12 cellular contexts compared by ENCODE assay signal in the genomic region with DNA sequence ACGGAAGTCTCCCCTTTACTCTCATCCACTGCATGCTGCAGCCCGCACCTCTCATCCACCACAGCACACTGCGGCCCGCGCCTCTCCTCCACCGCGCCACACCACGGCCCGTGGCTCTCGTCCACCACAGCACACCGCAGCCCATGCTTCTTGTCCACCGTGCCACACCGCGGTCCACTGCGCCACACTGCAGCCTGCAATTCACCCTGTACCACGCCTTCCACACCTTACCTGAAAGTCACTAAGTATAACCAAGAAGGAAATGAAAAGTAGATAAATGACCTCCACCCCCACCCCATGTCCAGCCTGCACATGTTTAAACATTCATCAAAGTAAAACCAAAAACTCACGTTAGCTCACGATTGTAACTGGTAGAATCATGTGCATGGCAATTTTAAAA.
A peak's percentile ranks its signal among the peaks of the same experiment; 100 is the strongest.
DNase-seq lines count a peak whose midpoint lies in the region; ATAC-seq, FAIRE-seq and TF ChIP-seq lines count a peak whose summit lies in the region.
"Had no signal": no experiment of that assay in that cellular context is flagged by ENCODE, and none has a peak within 500 bp of the region (broad histone marks: within the 10 kb centered on the region; RNA-seq: fewer than 3 reads in every experiment).

No MANE protein-coding gene starts in this region.

- BruUV-seq in GM12878 (replicated peaks; lab: Mats Ljungman, UMichigan) = no TSS peak

- no peak overlapping the region for H3K27ac Mint-ChIP-seq in CD8-positive, alpha-beta T cell
- H3K27ac Mint-ChIP-seq in endodermal cell = no peak overlapping the region
- H3K27ac Mint-ChIP-seq: activated CD4-positive, alpha-beta T cell treated with anti-CD3 and anti-CD28 coated beads, Interleukin-2, amount 10 ng/mL, durations not matched to agents 24 days and 14 days had no signal

- H3K27ac ChIP-seq in CD8-positive, alpha-beta T cell (ENCODE audit: low read depth, low read length) = no peak overlapping the region
- H3K27ac ChIP-seq in GM12878 (ENCODE audit: control insufficient read depth, insufficient read depth) = no peak overlapping the region
- H3K27ac ChIP-seq in muscle layer of duodenum (ENCODE audit: low read length) = peak overlapping the region; percentile 57
- no peak overlapping the region for H3K27ac ChIP-seq in endodermal cell (ENCODE audit: low read depth, low read length)

- ATAC-seq in CD8-positive, alpha-beta T cell = no peak
- ATAC-seq in GM21367 (IDR thresholded peaks at IDR 0.05; ENCODE audit: unreplicated experiment) = peak; percentile 48
- ATAC-seq in GM12878 = peak; percentile 83
- ATAC-seq in HG03139 (IDR thresholded peaks at IDR 0.05; ENCODE audit: unreplicated experiment) = no peak
- ATAC-seq: SK-N-SH treated with all-trans-retinoic acid at 6 μM for 48 hours had no signal

- no peaks in the 10 kb centered on the region for H3K27me3 ChIP-seq in CD8-positive, alpha-beta T cell (ENCODE audit: insufficient read depth, low read length)
- H3K27me3 ChIP-seq in GM12878 (replicated peaks in 1 of 2; ENCODE audit: control insufficient read depth in 2 of 2, insufficient read depth in 2 of 2, low read length in 1 of 2) (no peaks in the 10 kb centered on the region), muscle layer of duodenum (ENCODE audit: low read depth, low read length) (no peaks in the 10 kb centered on the region), endodermal cell (ENCODE audit: control insufficient read depth, insufficient read depth, low read length, poor library complexity, severe bottlenecking) (peaks cover 23% of the 10 kb centered on the region)

- POLR2A ChIA-PET in CD8-positive, alpha-beta T cell (lab: Charles Lee) = no interaction called here
- POLR2A ChIA-PET in GM12878 (lab: Charles Lee) = no interaction called here

- WGBS in GM12878 (ENCODE audit: insufficient coverage, insufficient replicate concordance, low lambda C conversion rate, missing lambda C conversion rate) = under 1% methylated on average over 18 of the region's 18 CpGs
- WGBS in endodermal cell (ENCODE audit: insufficient coverage in 1 of 2, insufficient read length in 1 of 2), 2 experiments = 95 to 97% methylated on average over 10 to 18 of the region's 18 CpGs

- no peaks in the 10 kb centered on the region for H3K9me3 ChIP-seq in CD8-positive, alpha-beta T cell (ENCODE audit: low read length)
- H3K9me3 ChIP-seq in GM12878 (replicated peaks; ENCODE audit: control insufficient read depth, insufficient read depth, low read length) (no peaks in the 10 kb centered on the region; the same call in 2 of the 3 replicates), muscle layer of duodenum (ENCODE audit: control insufficient read depth in 1 of 2, low read length in 2 of 2) (no peaks in the 10 kb centered on the region), endodermal cell (ENCODE audit: control insufficient read depth, low read length) (no peaks in the 10 kb centered on the region)

- TF ChIP-seq EP300 in GM12878 (IDR thresholded peaks at IDR 0.05; ENCODE audit: borderline replicate concordance in 1 of 2, control insufficient read depth in 1 of 2, low read depth in 2 of 2, low read length in 2 of 2) = no peak

- H3K36me3 ChIP-seq in CD8-positive, alpha-beta T cell (ENCODE audit: insufficient read depth, low read length) = no peaks in the 10 kb centered on the region
- no peaks in the 10 kb centered on the region for H3K36me3 ChIP-seq in GM12878 (ENCODE audit: control insufficient read depth in 2 of 2, insufficient read depth in 2 of 2, low read length in 1 of 2)
- no peaks in the 10 kb centered on the region for H3K36me3 ChIP-seq in muscle layer of duodenum (ENCODE audit: control insufficient read depth in 1 of 2, insufficient read depth in 2 of 2, low read length in 2 of 2)
- H3K36me3 ChIP-seq in endodermal cell (ENCODE audit: control insufficient read depth, insufficient read depth, low read length) = no peaks in the 10 kb centered on the region

- no peak for FAIRE-seq in GM12878 (lab: Jason Lieb, UNC)
- FAIRE-seq: H1 had no signal

- H3K79me2 ChIP-seq in GM12878 (ENCODE audit: control insufficient read depth, insufficient read depth, low read length) = no peaks in the 10 kb centered on the region

- H2AFZ ChIP-seq in GM12878 (ENCODE audit: control insufficient read depth, low read depth, low read length) = no peak overlapping the region

- no peak for DNase-seq in CD8-positive, alpha-beta T cell
- peak; percentile 24 for DNase-seq in GM12878 (ENCODE audit: low read depth, low spot score)
- DNase-seq in endodermal cell = no peak
- DNase-seq in activated naive CD4-positive, alpha-beta T cell treated with Interleukin-2 at 50 U/mL for 16 hours = no peak
- DNase-seq in NCI-H146 (lab: John Stamatoyannopoulos, UW) = no peak
- DNase-seq: activated CD4-positive, alpha-beta T cell treated with anti-CD3 and anti-CD28 coated beads, Interleukin-2, amount 10 ng/mL, durations not matched to agents 24 days and 14 days; AML-193 had no signal

- CTCF ChIA-PET in CD8-positive, alpha-beta T cell (lab: Charles Lee) = no interaction called here
- CTCF ChIA-PET in GM12878 (lab: Yijun Ruan, JAX) = interaction anchor here (0.9 to 1.5 kb wide), 4 partner anchors 11 to 282 kb away, joined by 3 to 5 read pairs (median 3); no protein-coding TSS in a partner anchor

- peak overlapping the region; percentile 25; the same call in 1 of the 2 replicates for H3K4me2 ChIP-seq in GM12878 (ENCODE audit: control insufficient read depth, insufficient read depth)

- SMC1A ChIA-PET in GM12878 (lab: Charles Lee; ENCODE audit: uncharacterized antibody, unreplicated experiment) = no interaction called here

- H3K4me1 Mint-ChIP-seq in CD8-positive, alpha-beta T cell (ENCODE audit: low read depth) = peaks cover 14% of the 10 kb centered on the region
- peaks cover 22% of the 10 kb centered on the region for H3K4me1 Mint-ChIP-seq in endodermal cell

- H3K27me3 Mint-ChIP-seq in CD8-positive, alpha-beta T cell (ENCODE audit: low read depth) = no peaks in the 10 kb centered on the region
- peaks cover 26% of the 10 kb centered on the region for H3K27me3 Mint-ChIP-seq in endodermal cell (ENCODE audit: insufficient read depth)

- TF ChIP-seq CTCF in CD8-positive, alpha-beta T cell (IDR thresholded peaks at IDR 0.05) = no peak
- TF ChIP-seq CTCF in GM12878 (IDR thresholded peaks at IDR 0.05 in 2 of 3, conservative IDR thresholded peaks at IDR 0.05 in 1 of 3; ENCODE audit: control insufficient read depth in 2 of 3, extremely low read depth in 1 of 3, insufficient read depth in 1 of 3, low read depth in 3 of 3, low read length in 3 of 3) = no peak
- no peak for TF ChIP-seq CTCF in endodermal cell (conservative IDR thresholded peaks at IDR 0.05)

- H3K4me1 ChIP-seq in CD8-positive, alpha-beta T cell (ENCODE audit: insufficient read depth, low read length) = peaks cover 11% of the 10 kb centered on the region
- H3K4me1 ChIP-seq in GM12878 (ENCODE audit: control insufficient read depth, insufficient read depth, low read length) (peaks cover 11% of the 10 kb centered on the region), muscle layer of duodenum (ENCODE audit: control insufficient read depth in 1 of 2, insufficient read depth in 2 of 2, low read length in 2 of 2) (peaks cover 20 to 51% of the 10 kb centered on the region in 2 donors), endodermal cell (ENCODE audit: control insufficient read depth, insufficient read depth, low read length) (peaks cover 14% of the 10 kb centered on the region)

- no peak for TF ChIP-seq RAD21 in GM12878 (IDR thresholded peaks at IDR 0.05; ENCODE audit: insufficient read depth, low read depth, low read length)

- RAD21 ChIA-PET in GM12878 (lab: Charles Lee; ENCODE audit: unreplicated experiment) = no interaction called here

- TF ChIP-seq POLR2A in GM12878 (IDR thresholded peaks at IDR 0.05; ENCODE audit: low read depth, low read length) = no peak

- no peak overlapping the region for H3K4me3 ChIP-seq in CD8-positive, alpha-beta T cell (ENCODE audit: low read depth, low read length)
- H3K4me3 ChIP-seq in GM12878 (no peak overlapping the region), muscle layer of duodenum (ENCODE audit: low read depth in 1 of 2, low read length in 2 of 2) (no peak overlapping the region), endodermal cell (ENCODE audit: low read length) (no peak overlapping the region)

- no peaks in the 10 kb centered on the region for H3K9me3 Mint-ChIP-seq in CD8-positive, alpha-beta T cell
- no peaks in the 10 kb centered on the region for H3K9me3 Mint-ChIP-seq in endodermal cell
- H3K9me3 Mint-ChIP-seq: activated CD4-positive, alpha-beta T cell treated with anti-CD3 and anti-CD28 coated beads, Interleukin-2, amount 10 ng/mL, durations not matched to agents 24 days and 14 days had no signal

- H3K9ac ChIP-seq in GM12878 (ENCODE audit: control insufficient read depth, insufficient read depth, low read length) (no peak overlapping the region), endodermal cell (ENCODE audit: extremely low read depth, low read length, poor library complexity, severe bottlenecking) (no peak overlapping the region)

- H3K4me3 Mint-ChIP-seq in CD8-positive, alpha-beta T cell = peak overlapping the region; percentile 57
- H3K4me3 Mint-ChIP-seq in endodermal cell = no peak overlapping the region
- H3K4me3 Mint-ChIP-seq: activated CD4-positive, alpha-beta T cell treated with anti-CD3 and anti-CD28 coated beads, Interleukin-2, amount 10 ng/mL, durations not matched to agents 24 days and 14 days had no signal

- intact Hi-C loops in CD8-positive, alpha-beta T cell (cut with DNase I, micrococcal nuclease) = loop anchor here in 1 of 2 experiments (10.0 kb wide), 1 partner anchor 561 kb away; no protein-coding TSS in a partner anchor
- intact Hi-C loops in GM12878 (cut with micrococcal nuclease; ENCODE audit: unreplicated experiment) = loop anchor here (5.0 to 10.0 kb wide), 2 partner anchors 336 to 561 kb away; no protein-coding TSS in a partner anchor

- no peaks in the 10 kb centered on the region for H3K36me3 Mint-ChIP-seq in CD8-positive, alpha-beta T cell
- peaks cover 2% of the 10 kb centered on the region for H3K36me3 Mint-ChIP-seq in endodermal cell (ENCODE audit: low read depth)

- H4K20me1 ChIP-seq in GM12878 (ENCODE audit: control insufficient read depth, insufficient read depth) = no peaks in the 10 kb centered on the region

- in situ Hi-C loops in GM12878 (cut with MboI) = no loop called here

TF ChIP-seq in GM12878, 131 proteins besides CTCF, POLR2A, EP300 and RAD21 (continues in another document):
- TF ChIP-seq PML (IDR thresholded peaks at IDR 0.05; ENCODE audit: low read length) (no peak), MEF2B (IDR thresholded peaks at IDR 0.05; ENCODE audit: partially characterized antibody, poor library complexity, severe bottlenecking) (peak; percentile 26)

Comparison
In these comparisons a context has a peak if more than half of its experiments do, and no peak if none do; other contexts are left out.
1. ATAC-seq: peak in GM21367 (single experiment) and GM12878 (single experiment); none in CD8-positive, alpha-beta T cell (single experiment) and HG03139 (single experiment).